19 cellular contexts compared by ENCODE assay signal in genomic region chr9:27487128-27487527, GRCh38. TPM values are rescaled to one million over a fixed set of nuclear protein-coding genes. Genes with fewer than 3 reads are reported as not detected.
DNase-seq lines count a peak whose midpoint lies in the region; ATAC-seq, FAIRE-seq and TF ChIP-seq lines count a peak whose summit lies in the region.
"Had no signal": no experiment of that assay in that cellular context is flagged by ENCODE, and none has a peak within 500 bp of the region (broad histone marks: within the 10 kb centered on the region; RNA-seq: fewer than 3 reads in every experiment).

No MANE protein-coding gene starts in this region.

- H3K14ac ChIP-seq in mesenchymal stem cell (ENCODE audit: low read length in 2 of 2) = no peak overlapping the region

- TF ChIP-seq POLR2A in GM12891 (IDR thresholded peaks at IDR 0.05; ENCODE audit: low read depth, low read length) = no peak

- 14% methylated on average over 3 of the region's 4 CpGs for WGBS in mesenchymal stem cell

- no peaks in the 10 kb centered on the region for H3K4me1 ChIP-seq in mesenchymal stem cell (ENCODE audit: control insufficient read depth, insufficient read depth, low read depth, low read length)
- H3K4me1 ChIP-seq: SJSA1 had no signal

- no peaks in the 10 kb centered on the region for H3K79me1 ChIP-seq in mesenchymal stem cell (replicated peaks; ENCODE audit: low read length, poor library complexity, severe bottlenecking)

- no peak overlapping the region for H3K4me3 Mint-ChIP-seq in T-helper 2 cell treated with Interferon-gamma antibody and Interleukin-4, amounts not matched to agents 5 μg/mL and 100 μg/mL, for 36 hours
- H3K4me3 Mint-ChIP-seq: CD8-positive, alpha-beta T cell had no signal

- H3K9me3 ChIP-seq in mesenchymal stem cell (ENCODE audit: control insufficient read depth, low read length) = no peaks in the 10 kb centered on the region
- H3K9me3 ChIP-seq: MG63, SJSA1 had no signal

- H3K9me3 Mint-ChIP-seq in T-helper 2 cell treated with Interferon-gamma antibody and Interleukin-4, amounts not matched to agents 5 μg/mL and 100 μg/mL, for 36 hours = no peaks in the 10 kb centered on the region
- H3K9me3 Mint-ChIP-seq: CD8-positive, alpha-beta T cell had no signal

- no peak overlapping the region for H4K8ac ChIP-seq in mesenchymal stem cell (ENCODE audit: low read length)

- no peak overlapping the region for H2BK5ac ChIP-seq in mesenchymal stem cell (ENCODE audit: low read depth, low read length, poor library complexity, severe bottlenecking)

- H4K91ac ChIP-seq in mesenchymal stem cell (ENCODE audit: low read length) = no peak overlapping the region

- no peak overlapping the region for H2AK5ac ChIP-seq in mesenchymal stem cell (ENCODE audit: low read length, severe bottlenecking)

- DNase-seq in AG10803 (ENCODE audit: low read depth) (peak; percentile 31), GM12891 (ENCODE audit: insufficient read length, low spot score) (no peak), amniotic epithelial cell (ENCODE audit: low read depth) (peak; percentile 5), mesenchymal stem cell (peak; percentile 26), GM10266 (ENCODE audit: extremely low spot score) (no peak), substantia nigra (lab: John Stamatoyannopoulos, UW) (no peak)
- no peak for DNase-seq in T-helper 2 cell treated with Interferon-gamma antibody and Interleukin-4, amounts not matched to agents 5 μg/mL and 100 μg/mL, for 36 hours (ENCODE audit: low spot score)
- DNase-seq: AML-193; CD8-positive, alpha-beta T cell; MG63; NCI-H1105; NCI-H187 treated with DMSO at 0.1 percent for 48 hours; OCI-M1; SW 1271 had no signal

- FAIRE-seq in GM12891 (lab: Jason Lieb, UNC) = peak; percentile 40
- FAIRE-seq: HepG2 had no signal

- H3K27ac Mint-ChIP-seq in T-helper 2 cell treated with Interferon-gamma antibody and Interleukin-4, amounts not matched to agents 5 μg/mL and 100 μg/mL, for 36 hours = no peak overlapping the region
- H3K27ac Mint-ChIP-seq: CD8-positive, alpha-beta T cell had no signal

- H2BK120ac ChIP-seq in mesenchymal stem cell (ENCODE audit: low read depth, low read length) = no peak overlapping the region

- no peak overlapping the region for H3K4ac ChIP-seq in mesenchymal stem cell (ENCODE audit: low read depth in 1 of 2, low read length in 2 of 2)

- TF ChIP-seq CTCF in AG10803 (conservative IDR thresholded peaks at IDR 0.05; ENCODE audit: low read length) (no peak), GM10266 (IDR thresholded peaks at IDR 0.05; ENCODE audit: control insufficient read depth, insufficient read depth, low read depth, missing control alignments) (no peak)

- H2AFZ ChIP-seq in mesenchymal stem cell (ENCODE audit: low read depth, low read length) = no peak overlapping the region

- ATAC-seq in GM18519 (IDR thresholded peaks at IDR 0.05; ENCODE audit: low FRiP score, unreplicated experiment) = no peak
- ATAC-seq: CD8-positive, alpha-beta T cell; HCT116; HepG2 had no signal

- H3K36me3 Mint-ChIP-seq in T-helper 2 cell treated with Interferon-gamma antibody and Interleukin-4, amounts not matched to agents 5 μg/mL and 100 μg/mL, for 36 hours (ENCODE audit: low read depth) = no peaks in the 10 kb centered on the region
- H3K36me3 Mint-ChIP-seq: CD8-positive, alpha-beta T cell had no signal

- H3K27ac ChIP-seq in mesenchymal stem cell (ENCODE audit: low read length, poor library complexity, severe bottlenecking) = no peak overlapping the region
- no peak overlapping the region for H3K27ac ChIP-seq in substantia nigra (ENCODE audit: low read depth, low read length, poor library complexity, severe bottlenecking)
- H3K27ac ChIP-seq: RWPE1, SJSA1 had no signal

- H3K4me3 ChIP-seq in AG10803 (ENCODE audit: low read length) (no peak overlapping the region), mesenchymal stem cell (ENCODE audit: insufficient read depth in 1 of 2, low read depth in 1 of 2, low read length in 2 of 2) (no peak overlapping the region)
- H3K4me3 ChIP-seq: MG63, SJSA1 had no signal

- H3K4me2 ChIP-seq in mesenchymal stem cell (ENCODE audit: low read length, poor library complexity, severe bottlenecking) = no peak overlapping the region

- no peaks in the 10 kb centered on the region for H3K27me3 ChIP-seq in mesenchymal stem cell (ENCODE audit: control insufficient read depth in 1 of 2, insufficient read depth in 1 of 2, low read length in 2 of 2)
- H3K27me3 ChIP-seq: MG63, SJSA1 had no signal

- H3K27me3 Mint-ChIP-seq in T-helper 2 cell treated with Interferon-gamma antibody and Interleukin-4, amounts not matched to agents 5 μg/mL and 100 μg/mL, for 36 hours (ENCODE audit: low read depth) = no peaks in the 10 kb centered on the region

- peaks cover 16% of the 10 kb centered on the region for H3K4me1 Mint-ChIP-seq in T-helper 2 cell treated with Interferon-gamma antibody and Interleukin-4, amounts not matched to agents 5 μg/mL and 100 μg/mL, for 36 hours (ENCODE audit: low read depth)

- no peak overlapping the region for H3K18ac ChIP-seq in mesenchymal stem cell (ENCODE audit: low read depth in 1 of 2, low read length in 2 of 2)

- H3K9ac ChIP-seq in mesenchymal stem cell (ENCODE audit: low read length) = no peak overlapping the region

- no peak overlapping the region for H3K23ac ChIP-seq in mesenchymal stem cell (ENCODE audit: low read length in 2 of 2)

- no peak overlapping the region for H2BK12ac ChIP-seq in mesenchymal stem cell (ENCODE audit: low read length in 2 of 2)

- no peaks in the 10 kb centered on the region for H3K36me3 ChIP-seq in mesenchymal stem cell (ENCODE audit: control insufficient read depth in 1 of 2, insufficient read depth in 2 of 2, low read depth in 1 of 2, low read length in 2 of 2)
- H3K36me3 ChIP-seq: MG63, SJSA1 had no signal

- H2BK15ac ChIP-seq in mesenchymal stem cell (ENCODE audit: low read depth, poor library complexity, severe bottlenecking) = no peak overlapping the region

TF ChIP-seq in GM12891, 5 proteins besides CTCF, POLR2A, EP300 and RAD21:
- TF ChIP-seq PAX5 (IDR thresholded peaks at IDR 0.05; ENCODE audit: insufficient read depth, low read length, severe bottlenecking) (no peak), TAF1 (IDR thresholded peaks at IDR 0.05; ENCODE audit: low read depth, low read length) (no peak), SPI1 (IDR thresholded peaks at IDR 0.05; ENCODE audit: low read depth, low read length) (no peak), POLR2AphosphoS5 (IDR thresholded peaks at IDR 0.05; ENCODE audit: low read depth, low read length) (no peak), POU2F2 (IDR thresholded peaks at IDR 0.05; ENCODE audit: low read depth, low read length) (no peak)

RNA-seq across cellular contexts. Expression of gene IFNK, which starts 37.0 kb away (rescaled TPM):
- not detected for polyA plus RNA-seq in GM12891 (2012; ENCODE audit: low read depth, missing spikeins)
- polyA plus RNA-seq in mesenchymal stem cell (2013, experiment 1 of 2) = not detected
- not detected for polyA plus RNA-seq in mesenchymal stem cell (2013, experiment 2 of 2)
- polyA plus RNA-seq: HepG2 had no signal

RNA-seq across cellular contexts. Expression of gene MOB3B, which starts 42.5 kb away (rescaled TPM):
- 0.36 TPM for polyA plus RNA-seq in GM12891 (2012; ENCODE audit: low read depth, missing spikeins)
- polyA plus RNA-seq in mesenchymal stem cell (2013, experiment 1 of 2) = 0.76 TPM
- polyA plus RNA-seq in mesenchymal stem cell (2013, experiment 2 of 2) = 0.78 TPM

Comparison
In these comparisons a context has a peak if more than half of its experiments do, and no peak if none do; other contexts are left out.
1. DNase-seq: peak in AG10803 (single experiment), amniotic epithelial cell (single experiment) and mesenchymal stem cell (single experiment); none in GM12891 (single experiment), GM10266 (single experiment), substantia nigra (0 of 49) and T-helper 2 cell treated with Interferon-gamma antibody and Interleukin-4, amounts not matched to agents 5 μg/mL and 100 μg/mL, for 36 hours (single experiment).